In genomic region chr7:112484671-112485097, GRCh38 we compare ENCODE assay signal across 10 cellular contexts. TPM values are rescaled to one million over a fixed set of nuclear protein-coding genes. Genes with fewer than 3 reads are reported as not detected.
DNase-seq lines count a peak whose midpoint lies in the region; ATAC-seq and TF ChIP-seq lines count a peak whose summit lies in the region.
"Had no signal": no experiment of that assay in that cellular context is flagged by ENCODE, and none has a peak within 500 bp of the region (broad histone marks: within the 10 kb centered on the region; RNA-seq: fewer than 3 reads in every experiment).

No MANE protein-coding gene starts in this region.

- ATAC-seq in HG03159 (IDR thresholded peaks at IDR 0.05; ENCODE audit: unreplicated experiment) (no peak), GM23338 (no peak), WTC11 (no peak)

- H3K4me1 ChIP-seq in mucosa of rectum (ENCODE audit: control insufficient read depth in 2 of 2, insufficient read depth in 2 of 2, low read length in 2 of 2) (no peaks in the 10 kb centered on the region), GM23338 (ENCODE audit: insufficient read depth) (peaks cover 6% of the 10 kb centered on the region; the same call in 1 of the 2 replicates)

- H3K9me2 ChIP-seq in GM23338 (ENCODE audit: insufficient read depth): no peaks in the 10 kb centered on the region; the same call in 1 of the 2 replicates

- H3K4me2 ChIP-seq in GM23338: no peak overlapping the region

- no peaks in the 10 kb centered on the region for H3K36me3 Mint-ChIP-seq in GM23338 (ENCODE audit: low read depth)
- H3K36me3 Mint-ChIP-seq in WTC11: no peaks in the 10 kb centered on the region

- no peak overlapping the region for H3K9ac ChIP-seq in mucosa of rectum (ENCODE audit: low read depth in 1 of 2, low read length in 2 of 2)

- H3K9me3 Mint-ChIP-seq in GM23338 (no peaks in the 10 kb centered on the region), WTC11 (no peaks in the 10 kb centered on the region)

- H3K79me2 ChIP-seq in GM23338 (replicated peaks; ENCODE audit: insufficient read depth): no peaks in the 10 kb centered on the region

- no peak for TF ChIP-seq POLR2A in NB4 (IDR thresholded peaks at IDR 0.05; ENCODE audit: extremely low read depth, insufficient read length)

- CTCF ChIA-PET in WTC11 (lab: Charles Lee): interaction anchor here (1.1 to 3.7 kb wide), 3 partner anchors 11 to 749 kb away, joined by 3 to 15 read pairs (median 3); no protein-coding TSS in a partner anchor

- H3K4me3 Mint-ChIP-seq in GM23338 (no peak overlapping the region), WTC11 (no peak overlapping the region)

- H4K20me1 ChIP-seq in GM23338 (replicated peaks; ENCODE audit: insufficient read depth): no peaks in the 10 kb centered on the region; the same call in 1 of the 2 replicates

- H3K27me3 Mint-ChIP-seq in GM23338 (ENCODE audit: insufficient read depth, low read depth, poor library complexity) (no peaks in the 10 kb centered on the region), WTC11 (ENCODE audit: low read depth) (no peaks in the 10 kb centered on the region)

- no peak overlapping the region for H2AFZ ChIP-seq in GM23338

- no peak overlapping the region for H3K27ac Mint-ChIP-seq in GM23338
- H3K27ac Mint-ChIP-seq in WTC11: no peak overlapping the region

- H3K4me3 ChIP-seq in NB4 (ENCODE audit: low read depth, low read length): no peak overlapping the region
- H3K4me3 ChIP-seq in epithelial cell of esophagus (ENCODE audit: low read length): no peak overlapping the region
- no peak overlapping the region for H3K4me3 ChIP-seq in mucosa of rectum (ENCODE audit: low read length in 2 of 2)
- H3K4me3 ChIP-seq in GM23338: no peak overlapping the region

- H3K4me1 Mint-ChIP-seq in GM23338 (peaks cover 9% of the 10 kb centered on the region), WTC11 (peaks cover 10% of the 10 kb centered on the region)

- H3K36me3 ChIP-seq in mucosa of rectum (ENCODE audit: control insufficient read depth in 2 of 2, insufficient read depth in 2 of 2, low read length in 2 of 2) (no peaks in the 10 kb centered on the region), GM23338 (ENCODE audit: insufficient read depth) (no peaks in the 10 kb centered on the region)

- H3F3A ChIP-seq in GM23338 (replicated peaks; ENCODE audit: low read depth): no peaks in the 10 kb centered on the region

- H3K27ac ChIP-seq in mucosa of rectum (ENCODE audit: low read depth in 2 of 2, low read length in 2 of 2) (peak overlapping the region; percentile 35 to 65), GM23338 (ENCODE audit: low read depth) (no peak overlapping the region)

- POLR2A ChIA-PET in WTC11 (lab: Charles Lee): no interaction called here

- DNase-seq in AG08396 (ENCODE audit: low spot score) (peak; percentile 69), NB4 (ENCODE audit: low read depth) (peak; percentile 15), epithelial cell of esophagus (ENCODE audit: low read depth) (peak; percentile 42), cerebellum (ENCODE audit: low spot score) (no peak), GM23338 (ENCODE audit: low spot score) (no peak), WTC11 (ENCODE audit: low spot score) (no peak)
- DNase-seq: activated gamma-delta T cell, Calu3 had no signal

- no peaks in the 10 kb centered on the region for H3K9me3 ChIP-seq in mucosa of rectum (ENCODE audit: control insufficient read depth in 2 of 2, low read length in 2 of 2)

- no peak for TF ChIP-seq CTCF in NB4 (IDR thresholded peaks at IDR 0.05; ENCODE audit: low read depth, low read length)
- TF ChIP-seq CTCF in epithelial cell of esophagus (IDR thresholded peaks at IDR 0.05; ENCODE audit: insufficient read depth, low read depth, low read length, missing control alignments): no peak
- no peak for TF ChIP-seq CTCF in GM23338 (conservative IDR thresholded peaks at IDR 0.05; ENCODE audit: low read depth in 2 of 2)
- TF ChIP-seq CTCF in WTC11 (IDR thresholded peaks at IDR 0.05): no peak

- H3K27me3 ChIP-seq in mucosa of rectum (ENCODE audit: control insufficient read depth in 2 of 2, insufficient read depth in 2 of 2, low read length in 2 of 2) (no peaks in the 10 kb centered on the region), GM23338 (ENCODE audit: insufficient read depth) (no peaks in the 10 kb centered on the region)

TF ChIP-seq in GM23338, 12 proteins besides CTCF, POLR2A, EP300 and RAD21 (continues in another document):
- no peak for TF ChIP-seq REST (IDR thresholded peaks at IDR 0.05; ENCODE audit: unreplicated experiment)
- no peak for TF ChIP-seq ZNF331 (CRISPR knock-in tag; IDR thresholded peaks at IDR 0.05; ENCODE audit: low read depth)
- no peak for TF ChIP-seq ZNF114 (CRISPR knock-in tag; IDR thresholded peaks at IDR 0.05)
- no peak for TF ChIP-seq EZH2 (IDR thresholded peaks at IDR 0.05; ENCODE audit: low read depth, unreplicated experiment)

TF ChIP-seq in WTC11, 78 proteins besides CTCF, POLR2A, EP300 and RAD21 (continues in another document):
- no peak for TF ChIP-seq HMGXB4 (CRISPR knock-in tag; IDR thresholded peaks at IDR 0.05)
- TF ChIP-seq ARID4B (CRISPR knock-in tag; IDR thresholded peaks at IDR 0.05; ENCODE audit: borderline replicate concordance): no peak
- no peak for TF ChIP-seq FOXP1 (CRISPR knock-in tag; IDR thresholded peaks at IDR 0.05; ENCODE audit: borderline replicate concordance)
- no peak for TF ChIP-seq HMGA2 (CRISPR knock-in tag; IDR thresholded peaks at IDR 0.05)
- TF ChIP-seq RORB (CRISPR knock-in tag; IDR thresholded peaks at IDR 0.05): no peak
- no peak for TF ChIP-seq CREB1 (CRISPR knock-in tag; IDR thresholded peaks at IDR 0.05)
- no peak for TF ChIP-seq ETV6 (CRISPR knock-in tag; IDR thresholded peaks at IDR 0.05)
- no peak for TF ChIP-seq SMAD3 (CRISPR knock-in tag; IDR thresholded peaks at IDR 0.05; ENCODE audit: borderline replicate concordance)
- no peak for TF ChIP-seq TP53 (CRISPR knock-in tag; IDR thresholded peaks at IDR 0.05)
- TF ChIP-seq ZNF671 (CRISPR knock-in tag; IDR thresholded peaks at IDR 0.05): no peak

RNA-seq across cellular contexts. Expression of gene LSMEM1, which starts 3.9 kb away (rescaled TPM):
- 1.3 TPM for total RNA-seq in cerebellum
- 0.21 and 0.27 TPM in 2 replicates for total RNA-seq in GM23338 (2014; rRNA removed; shearing (Covaris generic))
- polyA plus RNA-seq in GM23338 (2016; fragmentation: Nextera tagmentation; extraction: Ambion mirVana): 0.52 and 0.71 TPM in 2 replicates
- 0.96 to 1.1 TPM (median 1.1 TPM) in 3 replicates for total RNA-seq in WTC11 (2021)

RNA-seq across cellular contexts. Expression of gene IFRD1, which starts 34.4 kb away (rescaled TPM):
- total RNA-seq in cerebellum: 70.8 TPM
- 73.6 TPM in 2 replicates for total RNA-seq in GM23338 (2014; rRNA removed; shearing (Covaris generic))
- polyA plus RNA-seq in GM23338 (2016; fragmentation: Nextera tagmentation; extraction: Ambion mirVana): 59.6 and 69.6 TPM in 2 replicates
- 30.5 to 37.9 TPM (median 31.2 TPM) in 3 replicates for total RNA-seq in WTC11 (2021)

Comparison
In these comparisons a context has a peak if more than half of its experiments do, and no peak if none do; other contexts are left out.
1. DNase-seq: peak in AG08396 (single experiment), NB4 (single experiment) and epithelial cell of esophagus (single experiment); none in cerebellum (single experiment), GM23338 (single experiment) and WTC11 (single experiment).